ENCODE assay signal across 9 cellular contexts in the genomic region with DNA sequence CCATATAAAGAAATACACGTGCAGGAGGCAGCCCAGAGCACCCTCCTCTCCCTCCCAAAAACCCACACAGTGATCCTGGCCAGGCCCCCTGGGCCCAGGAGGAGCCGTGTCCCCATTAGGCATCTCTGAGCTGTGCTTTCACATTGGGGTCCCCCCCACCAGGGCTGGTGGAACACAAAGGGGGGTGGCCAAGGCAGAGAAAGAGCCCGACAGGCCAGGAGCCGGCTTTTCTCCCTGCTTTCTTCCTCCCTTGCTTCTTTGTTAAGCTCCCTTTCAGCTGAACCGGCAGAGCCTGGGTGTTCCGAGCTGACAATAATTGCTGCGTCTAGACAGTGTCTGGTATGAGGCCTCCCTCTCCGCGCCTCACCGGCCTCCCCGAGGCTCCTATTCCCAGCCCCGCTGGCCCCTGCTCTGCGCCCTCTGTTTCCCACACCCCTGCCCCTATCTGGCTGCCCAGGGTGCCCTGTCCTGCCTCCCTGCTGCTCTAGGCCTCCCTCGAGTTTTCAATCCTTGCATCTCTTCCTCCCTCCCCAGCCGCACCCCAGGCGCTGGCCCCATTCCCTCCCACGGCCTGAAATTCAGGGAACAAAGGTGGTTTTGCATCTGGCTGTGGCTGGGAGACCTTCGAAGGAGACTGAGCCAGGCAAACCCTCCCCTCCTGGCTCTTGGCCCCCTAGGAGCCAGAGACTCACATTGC.
DNase-seq lines count a peak whose midpoint lies in the region; ATAC-seq and TF ChIP-seq lines count a peak whose summit lies in the region.
"Had no signal": no experiment of that assay in that cellular context is flagged by ENCODE, and none has a peak within 500 bp of the region (broad histone marks: within the 10 kb centered on the region; RNA-seq: fewer than 3 reads in every experiment).

No MANE protein-coding gene starts in this region.

- H3K4me3 Mint-ChIP-seq in stimulated activated naive B cell treated with anti-CD40 and anti-IgM and Interleukin-4, amounts not matched to agents 10 μg/mL and 1 μg/mL and 100 μg/mL, for 72 hours = no peak overlapping the region
- H3K4me3 Mint-ChIP-seq: activated naive CD8-positive, alpha-beta T cell had no signal

- H3K79me2 ChIP-seq in GM23248 (ENCODE audit: insufficient read depth) = 0 out of 2 replicates have a peak, but pooled peaks cover 3% of the 10 kb centered on the region

- H3K27ac ChIP-seq in GM23248 = peak overlapping the region; percentile 34
- H3K27ac ChIP-seq in adrenal gland = peak overlapping the region in 3 of 5 donors; percentile 37 to 100 (median 72)
- peak overlapping the region; percentile 59 for H3K27ac ChIP-seq in right cardiac atrium (ENCODE audit: low read length)
- H3K27ac ChIP-seq in sigmoid colon = peak overlapping the region; percentile 84 to 99 (median 99)

- ATAC-seq in right cardiac atrium = no peak
- no peak for ATAC-seq in stimulated activated naive B cell treated with anti-CD40 and anti-IgM and Interleukin-4, amounts not matched to agents 10 μg/mL and 1 μg/mL and 100 μg/mL, for 72 hours (replicated peaks)

- H3K36me3 ChIP-seq in GM23248 (ENCODE audit: low read depth) (no peaks in the 10 kb centered on the region), adrenal gland (replicated peaks in 1 of 2) (no peaks in the 10 kb centered on the region), sigmoid colon (peaks cover 0 to 24% (median 7%) of the 10 kb centered on the region in 4 donors)

- no peak overlapping the region for H3K9ac ChIP-seq in GM23248

- no peaks in the 10 kb centered on the region for H3K27me3 ChIP-seq in GM23248 (replicated peaks; ENCODE audit: insufficient read depth)
- no peaks in the 10 kb centered on the region for H3K27me3 ChIP-seq in adrenal gland
- H3K27me3 ChIP-seq in right cardiac atrium (ENCODE audit: control insufficient read depth, insufficient read depth) = no peaks in the 10 kb centered on the region
- H3K27me3 ChIP-seq in sigmoid colon = no peaks in the 10 kb centered on the region

- no peak overlapping the region for H3K27ac Mint-ChIP-seq in stimulated activated naive B cell treated with anti-CD40 and anti-IgM and Interleukin-4, amounts not matched to agents 10 μg/mL and 1 μg/mL and 100 μg/mL, for 72 hours
- H3K27ac Mint-ChIP-seq: activated naive CD8-positive, alpha-beta T cell had no signal

- H3K36me3 Mint-ChIP-seq in stimulated activated naive B cell treated with anti-CD40 and anti-IgM and Interleukin-4, amounts not matched to agents 10 μg/mL and 1 μg/mL and 100 μg/mL, for 72 hours = peaks cover 13 to 16% of the 10 kb centered on the region in 2 donors
- H3K36me3 Mint-ChIP-seq: activated naive CD8-positive, alpha-beta T cell had no signal

- TF ChIP-seq CTCF in adrenal gland (IDR thresholded peaks at IDR 0.05) = peak in 1 of 6 experiments; percentile 1
- no peak for TF ChIP-seq CTCF in sigmoid colon (IDR thresholded peaks at IDR 0.05)

- H3K9me3 ChIP-seq in GM23248 (ENCODE audit: low read depth) (no peaks in the 10 kb centered on the region), adrenal gland (replicated peaks in 1 of 3) (no peaks in the 10 kb centered on the region), right cardiac atrium (ENCODE audit: control insufficient read depth, low read length) (no peaks in the 10 kb centered on the region), sigmoid colon (no peaks in the 10 kb centered on the region)

- no peak overlapping the region for H3K4me2 ChIP-seq in GM23248 (ENCODE audit: unreplicated experiment)

- H3K27me3 Mint-ChIP-seq in stimulated activated naive B cell treated with anti-CD40 and anti-IgM and Interleukin-4, amounts not matched to agents 10 μg/mL and 1 μg/mL and 100 μg/mL, for 72 hours = peaks cover 6 to 10% of the 10 kb centered on the region in 2 donors
- H3K27me3 Mint-ChIP-seq: activated naive CD8-positive, alpha-beta T cell had no signal

- no peaks in the 10 kb centered on the region for H4K20me1 ChIP-seq in GM23248 (ENCODE audit: insufficient read depth)

- peaks cover 38% of the 10 kb centered on the region for H3F3A ChIP-seq in GM23248 (ENCODE audit: insufficient read depth)

- WGBS in GM23248 (ENCODE audit: low coverage in 1 of 2, low lambda C conversion rate in 2 of 2, missing lambda C conversion rate in 2 of 2), 2 experiments = 56 to 61% methylated on average over 18 of the region's 18 CpGs
- WGBS in adrenal gland, 4 donors = 71 to 82% (median 75%) methylated on average over 15 to 18 of the region's 18 CpGs
- 47% methylated on average over 18 of the region's 18 CpGs for WGBS in right cardiac atrium
- WGBS in sigmoid colon, 2 donors = 72 to 83% methylated on average over 18 of the region's 18 CpGs

- no peak for TF ChIP-seq EP300 in sigmoid colon (IDR thresholded peaks at IDR 0.05)

- no peak overlapping the region for H2AFZ ChIP-seq in GM23248

- DNase-seq in GM23248 = peak; percentile 22
- DNase-seq in adrenal gland = peak in 3 of 7 donors; percentile 22 to 63 (median 32)
- DNase-seq in right cardiac atrium = peak; percentile 54 to 74 (median 62)
- peak; percentile 76 for DNase-seq in sigmoid colon
- no peak for DNase-seq in stimulated activated naive B cell treated with anti-CD40 and anti-IgM and Interleukin-4, amounts not matched to agents 10 μg/mL and 1 μg/mL and 100 μg/mL, for 72 hours
- no peak for DNase-seq in SHP77 (lab: John Stamatoyannopoulos, UW)
- DNase-seq in T1000 (lab: John Stamatoyannopoulos, UW) = no peak
- DNase-seq in GOT3 (lab: John Stamatoyannopoulos, UW) = no peak

- in situ Hi-C loops in GM23248 (cut with MboI) = no loop called here

- no peaks in the 10 kb centered on the region for H3K9me2 ChIP-seq in GM23248 (ENCODE audit: insufficient read depth)

- H3K4me3 ChIP-seq in GM23248 (no peak overlapping the region), adrenal gland (no peak overlapping the region), right cardiac atrium (ENCODE audit: low read length) (no peak overlapping the region), sigmoid colon (peak overlapping the region in 1 of 4 donors; percentile 12)

- TF ChIP-seq POLR2A in adrenal gland (IDR thresholded peaks at IDR 0.05) = no peak
- TF ChIP-seq POLR2A in sigmoid colon (IDR thresholded peaks at IDR 0.05) = no peak

- no peaks in the 10 kb centered on the region for H3K9me3 Mint-ChIP-seq in stimulated activated naive B cell treated with anti-CD40 and anti-IgM and Interleukin-4, amounts not matched to agents 10 μg/mL and 1 μg/mL and 100 μg/mL, for 72 hours

- H3K4me1 Mint-ChIP-seq in stimulated activated naive B cell treated with anti-CD40 and anti-IgM and Interleukin-4, amounts not matched to agents 10 μg/mL and 1 μg/mL and 100 μg/mL, for 72 hours = peaks cover 19 to 35% of the 10 kb centered on the region in 2 donors

- intact Hi-C loops in adrenal gland (cut with DNase I) (loop anchor here in 1 of 2 donors (5.0 kb wide), 1 partner anchor 107 kb away; no protein-coding TSS in a partner anchor), right cardiac atrium (cut with DNase I) (loop anchor here in 3 of 4 donors (5.0 to 10.0 kb wide), 3 partner anchors 47 to 64 kb away; no protein-coding TSS in a partner anchor), sigmoid colon (cut with DNase I) (loop anchor here (2.0 kb wide), 2 partner anchors 50 to 110 kb away; no protein-coding TSS in a partner anchor)

- H3K4me1 ChIP-seq in GM23248 (ENCODE audit: insufficient read depth) = peaks cover 17% of the 10 kb centered on the region
- H3K4me1 ChIP-seq in adrenal gland (replicated peaks in 1 of 2) = peaks cover 29 to 47% of the 10 kb centered on the region in 2 donors
- H3K4me1 ChIP-seq in right cardiac atrium (ENCODE audit: control insufficient read depth, insufficient read depth, low read length) = no peaks in the 10 kb centered on the region
- peaks cover 0 to 56% (median 51%) of the 10 kb centered on the region in 4 donors for H3K4me1 ChIP-seq in sigmoid colon

Comparison
In these comparisons a context has a peak if more than half of its experiments do, and no peak if none do; other contexts are left out.
1. DNase-seq: peak in GM23248 (single experiment), right cardiac atrium (3 of 3) and sigmoid colon (single experiment); none in stimulated activated naive B cell treated with anti-CD40 and anti-IgM and Interleukin-4, amounts not matched to agents 10 μg/mL and 1 μg/mL and 100 μg/mL, for 72 hours (single experiment), SHP77 (0 of 2), T1000 (single experiment) and GOT3 (single experiment).
2. H3K27ac ChIP-seq: peak in every context shown above with its lines; median percentile 99 in sigmoid colon; 72 in adrenal gland; 59 in right cardiac atrium; 34 in GM23248.